ENCODE assay signal across 24 cellular contexts in genomic region chr2:5544205-5544786, GRCh38.
DNase-seq lines count a peak whose midpoint lies in the region; ATAC-seq and TF ChIP-seq lines count a peak whose summit lies in the region.
"Had no signal": no experiment of that assay in that cellular context is flagged by ENCODE, and none has a peak within 500 bp of the region (broad histone marks: within the 10 kb centered on the region; RNA-seq: fewer than 3 reads in every experiment).

No MANE protein-coding gene starts in this region.

- no peaks in the 10 kb centered on the region for H3K79me2 ChIP-seq in GM23338 (replicated peaks; ENCODE audit: insufficient read depth)
- no peaks in the 10 kb centered on the region for H3K79me2 ChIP-seq in OCI-LY7 (ENCODE audit: insufficient read depth, low read depth, low read length)
- no peaks in the 10 kb centered on the region for H3K79me2 ChIP-seq in mesendoderm (ENCODE audit: control insufficient read depth, insufficient read depth, low read length)

- no peak overlapping the region for H3K27ac ChIP-seq in GM23338 (ENCODE audit: low read depth)
- no peak overlapping the region for H3K27ac ChIP-seq in HEK293 (ENCODE audit: extremely low read depth, low read depth, low read length)
- no peak overlapping the region for H3K27ac ChIP-seq in OCI-LY7 (ENCODE audit: low read depth, low read length, poor library complexity, severe bottlenecking)
- no peak overlapping the region for H3K27ac ChIP-seq in mesendoderm (ENCODE audit: low read depth, low read length)
- no peak overlapping the region for H3K27ac ChIP-seq in Peyer's patch
- H3K27ac ChIP-seq: BLaER1 had no signal

- H3K18ac ChIP-seq in mesendoderm (ENCODE audit: low read length), result no peak overlapping the region

- intact Hi-C loops in OCI-LY7 (cut with micrococcal nuclease; ENCODE audit: unreplicated experiment), result no loop called here

- no peak overlapping the region for H2AFZ ChIP-seq in GM23338
- no peak overlapping the region for H2AFZ ChIP-seq in OCI-LY7 (ENCODE audit: low read length)

- POLR2A ChIA-PET in HEK293 (lab: Yijun Ruan, JAX), result no interaction called here
- POLR2A ChIA-PET in OCI-LY7 (lab: Charles Lee), result no interaction called here

- no peak overlapping the region for H4K5ac ChIP-seq in mesendoderm (ENCODE audit: low read length)

- no peak overlapping the region for H3K56ac ChIP-seq in mesendoderm (ENCODE audit: low read length)

- H3K79me1 ChIP-seq in mesendoderm (ENCODE audit: low read length), result no peaks in the 10 kb centered on the region

- peak; percentile 7 for DNase-seq in GM23338 (ENCODE audit: low spot score)
- peak; percentile 2 for DNase-seq in OCI-LY7 (ENCODE audit: low spot score)
- DNase-seq in mesendoderm, result peak; percentile 29
- no peak for DNase-seq in activated naive CD4-positive, alpha-beta T cell treated with Interleukin-2 at 50 U/mL for 16 hours
- no peak for DNase-seq in Peyer's patch
- DNase-seq: 8988T; ACHN; BE2C; C1 segment of cervical spinal cord; CD4-positive, alpha-beta memory T cell; CD4-positive, CD25-positive, alpha-beta regulatory T cell; CD8-positive, alpha-beta memory T cell; COR-L47; DMS 273 treated with DMSO at 0.1 percent for 48 hours; DMS153; DMS79; DND-41; EL; GDM1 had no signal

- H3K27me3 ChIP-seq in GM23338 (ENCODE audit: insufficient read depth) (no peaks in the 10 kb centered on the region), mesendoderm (ENCODE audit: insufficient read depth, low read length, poor library complexity) (no peaks in the 10 kb centered on the region), Peyer's patch (no peaks in the 10 kb centered on the region)
- H3K27me3 ChIP-seq: BE2C, BLaER1 had no signal

- H2BK5ac ChIP-seq in mesendoderm (ENCODE audit: low read length), result no peak overlapping the region

- no peaks in the 10 kb centered on the region for H3K9me3 ChIP-seq in HEK293 (ENCODE audit: control insufficient read depth, insufficient read depth, low read depth, low read length)
- peaks cover 17% of the 10 kb centered on the region for H3K9me3 ChIP-seq in OCI-LY7 (ENCODE audit: low read length)
- peaks cover 0 to 8% (median 2%) of the 10 kb centered on the region in 4 donors for H3K9me3 ChIP-seq in Peyer's patch

- no peak overlapping the region for H3K4me3 Mint-ChIP-seq in GM23338
- H3K4me3 Mint-ChIP-seq: CD14-positive monocyte; CD4-positive, alpha-beta memory T cell; CD4-positive, CD25-positive, alpha-beta regulatory T cell; CD8-positive, alpha-beta memory T cell had no signal

- WGBS in mesendoderm (ENCODE audit: extremely low coverage, insufficient coverage, low lambda C conversion rate), result no CpG with 5 or more reads among the region's 5 CpGs

- H3K36me3 Mint-ChIP-seq in GM23338 (ENCODE audit: low read depth), result peaks cover 25% of the 10 kb centered on the region
- H3K36me3 Mint-ChIP-seq: CD14-positive monocyte; CD4-positive, alpha-beta memory T cell; CD4-positive, CD25-positive, alpha-beta regulatory T cell; CD8-positive, alpha-beta memory T cell had no signal

- no peaks in the 10 kb centered on the region for H3F3A ChIP-seq in GM23338 (replicated peaks; ENCODE audit: low read depth)

- no peak overlapping the region for H3K23ac ChIP-seq in mesendoderm (ENCODE audit: low read length)

- no peak overlapping the region for H4K8ac ChIP-seq in mesendoderm (ENCODE audit: low read depth, low read length)

- H2BK15ac ChIP-seq in mesendoderm (replicated peaks; ENCODE audit: low read depth), result no peak overlapping the region

- no peak for TF ChIP-seq POLR2A in Peyer's patch (IDR thresholded peaks at IDR 0.05)

- no peak for ATAC-seq in GM23338
- no peak for ATAC-seq in HG02981 (IDR thresholded peaks at IDR 0.05; ENCODE audit: unreplicated experiment)
- ATAC-seq: GM12878 had no signal

- H4K20me1 ChIP-seq in GM23338 (replicated peaks; ENCODE audit: insufficient read depth) (no peaks in the 10 kb centered on the region), OCI-LY7 (ENCODE audit: insufficient read depth, low read length) (no peaks in the 10 kb centered on the region)
- H4K20me1 ChIP-seq: BLaER1 had no signal

- H3K4me1 ChIP-seq in GM23338 (ENCODE audit: insufficient read depth) (0 out of 2 replicates have a peak, but pooled peaks cover 8% of the 10 kb centered on the region), HEK293 (ENCODE audit: control insufficient read depth, insufficient read depth, low read length) (peaks cover 7% of the 10 kb centered on the region), OCI-LY7 (ENCODE audit: insufficient read depth, low read length, poor library complexity, severe bottlenecking) (no peaks in the 10 kb centered on the region), mesendoderm (ENCODE audit: control insufficient read depth, low read depth, low read length) (no peaks in the 10 kb centered on the region), Peyer's patch (no peaks in the 10 kb centered on the region)
- H3K4me1 ChIP-seq: BE2C, BLaER1 had no signal

- H3K27me3 Mint-ChIP-seq in GM23338 (ENCODE audit: insufficient read depth, low read depth, poor library complexity), result peaks cover 2% of the 10 kb centered on the region
- H3K27me3 Mint-ChIP-seq: CD4-positive, alpha-beta memory T cell; CD4-positive, CD25-positive, alpha-beta regulatory T cell had no signal

- TF ChIP-seq CTCF in GM23338 (conservative IDR thresholded peaks at IDR 0.05; ENCODE audit: low read depth in 2 of 2), result no peak
- no peak for TF ChIP-seq CTCF in HEK293 (tag by site-specific recombination; IDR thresholded peaks at IDR 0.05)
- TF ChIP-seq CTCF in OCI-LY7 (conservative IDR thresholded peaks at IDR 0.05; ENCODE audit: low read length), result no peak
- no peak for TF ChIP-seq CTCF in Peyer's patch (IDR thresholded peaks at IDR 0.05)

- H2BK120ac ChIP-seq in mesendoderm (ENCODE audit: low read depth, low read length), result no peak overlapping the region

- no peak overlapping the region for H3K4me3 ChIP-seq in GM23338
- H3K4me3 ChIP-seq in HEK293 (ENCODE audit: low read depth, low read length), result no peak overlapping the region
- no peak overlapping the region for H3K4me3 ChIP-seq in OCI-LY7 (ENCODE audit: low read depth, low read length, poor library complexity, severe bottlenecking)
- no peak overlapping the region for H3K4me3 ChIP-seq in mesendoderm (ENCODE audit: low read length)
- no peak overlapping the region for H3K4me3 ChIP-seq in Peyer's patch
- H3K4me3 ChIP-seq: BLaER1, GM12878 had no signal

- H3K4ac ChIP-seq in mesendoderm (ENCODE audit: low read depth, low read length), result no peak overlapping the region

- BruUV-seq in OCI-LY7 (replicated peaks; lab: Mats Ljungman, UMichigan), result no TSS peak

- no peak overlapping the region for H3K4me2 ChIP-seq in GM23338
- no peak overlapping the region for H3K4me2 ChIP-seq in OCI-LY7 (ENCODE audit: low read length)
- H3K4me2 ChIP-seq in mesendoderm (ENCODE audit: low read length), result no peak overlapping the region
- H3K4me2 ChIP-seq: BLaER1 had no signal

- H3K36me3 ChIP-seq in GM23338 (ENCODE audit: insufficient read depth) (peaks cover 12% of the 10 kb centered on the region), HEK293 (ENCODE audit: control insufficient read depth in 2 of 2, insufficient read depth in 1 of 2, low read length in 2 of 2) (no peaks in the 10 kb centered on the region), OCI-LY7 (ENCODE audit: insufficient read depth, low read length) (no peaks in the 10 kb centered on the region), mesendoderm (ENCODE audit: control insufficient read depth, insufficient read depth, low read length) (no peaks in the 10 kb centered on the region), Peyer's patch (no peaks in the 10 kb centered on the region)
- H3K36me3 ChIP-seq: BE2C had no signal

- H3K27ac Mint-ChIP-seq in GM23338, result no peak overlapping the region
- H3K27ac Mint-ChIP-seq: CD14-positive monocyte; CD4-positive, alpha-beta memory T cell; CD4-positive, CD25-positive, alpha-beta regulatory T cell; CD8-positive, alpha-beta memory T cell had no signal

- no peak overlapping the region for H3K9ac ChIP-seq in mesendoderm (ENCODE audit: low read length)
- H3K9ac ChIP-seq: BLaER1 had no signal

- H3K9me3 Mint-ChIP-seq in GM23338, result peaks cover 78% of the 10 kb centered on the region

- no peaks in the 10 kb centered on the region; the same call in 2 of the 3 replicates for H3K4me1 Mint-ChIP-seq in GM23338
- H3K4me1 Mint-ChIP-seq: CD14-positive monocyte; CD4-positive, alpha-beta memory T cell; CD4-positive, CD25-positive, alpha-beta regulatory T cell; CD8-positive, alpha-beta memory T cell had no signal

- H2AK5ac ChIP-seq in mesendoderm (ENCODE audit: low read length), result no peak overlapping the region

- no peaks in the 10 kb centered on the region; the same call in 1 of the 2 replicates for H3K9me2 ChIP-seq in GM23338 (ENCODE audit: insufficient read depth)
- H3K9me2 ChIP-seq in OCI-LY7 (ENCODE audit: insufficient read depth, low read length), result no peaks in the 10 kb centered on the region

- CTCF ChIA-PET in HEK293 (lab: Yijun Ruan, JAX), result no interaction called here
- CTCF ChIA-PET in OCI-LY7 (lab: Charles Lee; ENCODE audit: unreplicated experiment), result interaction anchor here (0.6 kb wide), 1 partner anchor 95 kb away, joined by 4 read pairs; no protein-coding TSS in a partner anchor

TF ChIP-seq in GM23338, 12 proteins besides CTCF, POLR2A, EP300 and RAD21:
- TF ChIP-seq ZNF331 (CRISPR knock-in tag; IDR thresholded peaks at IDR 0.05; ENCODE audit: low read depth), result no peak
- no peak for TF ChIP-seq EZH2phosphoT487 (IDR thresholded peaks at IDR 0.05; ENCODE audit: unreplicated experiment)

TF ChIP-seq in HEK293, 187 proteins besides CTCF, POLR2A, EP300 and RAD21:
- TF ChIP-seq, protein P1, sequence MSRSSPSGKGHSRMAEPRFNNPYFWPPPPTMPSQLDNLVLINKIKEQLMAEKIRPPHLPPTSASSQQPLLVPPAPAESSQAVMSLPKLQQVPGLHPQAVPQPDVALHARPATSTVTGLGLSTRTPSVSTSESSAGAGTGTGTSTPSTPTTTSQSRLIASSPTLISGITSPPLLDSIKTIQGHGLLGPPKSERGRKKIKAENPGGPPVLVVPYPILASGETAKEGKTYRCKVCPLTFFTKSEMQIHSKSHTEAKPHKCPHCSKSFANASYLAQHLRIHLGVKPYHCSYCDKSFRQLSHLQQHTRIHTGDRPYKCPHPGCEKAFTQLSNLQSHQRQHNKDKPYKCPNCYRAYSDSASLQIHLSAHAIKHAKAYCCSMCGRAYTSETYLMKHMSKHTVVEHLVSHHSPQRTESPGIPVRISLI (tag by site-specific recombination; IDR thresholded peaks at IDR 0.05), result no peak
- peak; percentile 98 for TF ChIP-seq SETDB1 (IDR thresholded peaks at IDR 0.05; ENCODE audit: insufficient read length, low read length)
TF ChIP-seq in HEK293: peak in this region for 1.

Comparison
In these comparisons a context has a peak if more than half of its experiments do, and no peak if none do; other contexts are left out.
1. DNase-seq: peak in GM23338 (single experiment), OCI-LY7 (single experiment) and mesendoderm (single experiment); none in activated naive CD4-positive, alpha-beta T cell treated with Interleukin-2 at 50 U/mL for 16 hours (single experiment) and Peyer's patch (0 of 3).